ENCODE assay signal across 25 cellular contexts in genomic region chr6:150336708-150337107, GRCh38. TPM values are rescaled to one million over a fixed set of nuclear protein-coding genes. Genes with fewer than 3 reads are reported as not detected.
DNase-seq lines count a peak whose midpoint lies in the region; ATAC-seq, FAIRE-seq and TF ChIP-seq lines count a peak whose summit lies in the region.
"Had no signal": no experiment of that assay in that cellular context is flagged by ENCODE, and none has a peak within 500 bp of the region (broad histone marks: within the 10 kb centered on the region; RNA-seq: fewer than 3 reads in every experiment).

No MANE protein-coding gene starts in this region.

- CTCF ChIA-PET in GM12878 (lab: Yijun Ruan, JAX): interaction anchor here (0.8 to 2.3 kb wide), 13 partner anchors 10 to 988 kb away, joined by 3 to 22 read pairs (median 4); no protein-coding TSS in a partner anchor

- H3K4me3 ChIP-seq in Loucy (ENCODE audit: low read length, poor library complexity, severe bottlenecking) (no peak overlapping the region), GM12878 (no peak overlapping the region)
- H3K4me3 ChIP-seq: SK-N-MC had no signal

- ATAC-seq in GM18868 (IDR thresholded peaks at IDR 0.05; ENCODE audit: unreplicated experiment) (peak; percentile 37), GM12878 (peak; percentile 67), foreskin keratinocyte (no peak)
- ATAC-seq: HepG2 had no signal

- no peak for TF ChIP-seq RAD21 in GM12878 (IDR thresholded peaks at IDR 0.05; ENCODE audit: insufficient read depth, low read depth, low read length)

- H3K4me2 ChIP-seq in Loucy (ENCODE audit: low read depth, low read length, poor library complexity, severe bottlenecking): no peak overlapping the region
- no peak overlapping the region for H3K4me2 ChIP-seq in GM12878 (ENCODE audit: control insufficient read depth, insufficient read depth)

- in situ Hi-C loops in GM12878 (cut with MboI): loop anchor here (10.0 kb wide), 2 partner anchors 252 to 478 kb away; no protein-coding TSS in a partner anchor

- RAD21 ChIA-PET in GM12878 (lab: Charles Lee; ENCODE audit: unreplicated experiment): interaction anchor here (1.0 to 1.7 kb wide), 5 partner anchors 12 to 478 kb away, joined by 3 to 8 read pairs (median 3); no protein-coding TSS in a partner anchor

- no peaks in the 10 kb centered on the region for H3K9me2 ChIP-seq in Loucy (replicated peaks; ENCODE audit: low read depth, low read length)

- H3K36me3 ChIP-seq in Loucy (ENCODE audit: insufficient read depth, low read length) (no peaks in the 10 kb centered on the region), GM12878 (ENCODE audit: control insufficient read depth in 2 of 2, insufficient read depth in 2 of 2, low read length in 1 of 2) (no peaks in the 10 kb centered on the region)

- TF ChIP-seq POLR2A in GM12878 (IDR thresholded peaks at IDR 0.05; ENCODE audit: low read depth, low read length): no peak

- intact Hi-C loops in GM12878 (cut with micrococcal nuclease; ENCODE audit: unreplicated experiment): loop anchor here (5.0 to 10.0 kb wide), 3 partner anchors 172 to 481 kb away; no protein-coding TSS in a partner anchor

- H4K20me1 ChIP-seq in Loucy (ENCODE audit: insufficient read depth, low read length, poor library complexity, severe bottlenecking) (no peaks in the 10 kb centered on the region), GM12878 (ENCODE audit: control insufficient read depth, insufficient read depth) (no peaks in the 10 kb centered on the region)

- no peak for TF ChIP-seq CTCF in Loucy (conservative IDR thresholded peaks at IDR 0.05; ENCODE audit: low read length)
- no peak for TF ChIP-seq CTCF in GM12878 (IDR thresholded peaks at IDR 0.05 in 2 of 3, conservative IDR thresholded peaks at IDR 0.05 in 1 of 3; ENCODE audit: control insufficient read depth in 2 of 3, extremely low read depth in 1 of 3, insufficient read depth in 1 of 3, low read depth in 3 of 3, low read length in 3 of 3)
- no peak for TF ChIP-seq CTCF in foreskin keratinocyte (conservative IDR thresholded peaks at IDR 0.05)

- 46% methylated on average over 2 of the region's 2 CpGs for WGBS in GM12878 (ENCODE audit: insufficient coverage, insufficient replicate concordance, low lambda C conversion rate, missing lambda C conversion rate)

- POLR2A ChIA-PET in GM12878 (lab: Charles Lee): no interaction called here

- no peak for DNase-seq in GM12878 (ENCODE audit: low read depth, low spot score)
- no peak for DNase-seq in foreskin keratinocyte
- no peak for DNase-seq in NCI-H2107 (lab: John Stamatoyannopoulos, UW)
- no peak for DNase-seq in 8988T
- DNase-seq in globus pallidus (ENCODE audit: low spot score): no peak
- DNase-seq in SIG-M5 (lab: John Stamatoyannopoulos, UW): no peak
- DNase-seq: CD8-positive, alpha-beta memory T cell; GF-D8; HCEC 1CT; KBM-7; NCI-H1092 treated with DMSO at 0.1 percent for 48 hours; NCI-H226; NCI-H510A treated with DMSO at 0.1 percent for 48 hours; OCI-M1; SHP77 had no signal

- H3K4me1 ChIP-seq in Loucy (ENCODE audit: insufficient read depth, low read length, poor library complexity, severe bottlenecking) (no peaks in the 10 kb centered on the region), GM12878 (ENCODE audit: control insufficient read depth, insufficient read depth, low read length) (no peaks in the 10 kb centered on the region), foreskin keratinocyte (peaks cover 15% of the 10 kb centered on the region)

- no peaks in the 10 kb centered on the region for H3F3A ChIP-seq in Loucy (ENCODE audit: low read depth)

- no peak for TF ChIP-seq EP300 in GM12878 (IDR thresholded peaks at IDR 0.05; ENCODE audit: borderline replicate concordance in 1 of 2, control insufficient read depth in 1 of 2, low read depth in 2 of 2, low read length in 2 of 2)

- no peaks in the 10 kb centered on the region for H3K27me3 ChIP-seq in Loucy (ENCODE audit: insufficient read depth, low read length, poor library complexity, severe bottlenecking)
- no peaks in the 10 kb centered on the region for H3K27me3 ChIP-seq in GM12878 (replicated peaks in 1 of 2; ENCODE audit: control insufficient read depth in 2 of 2, insufficient read depth in 2 of 2, low read length in 1 of 2)
- no peaks in the 10 kb centered on the region for H3K27me3 ChIP-seq in foreskin keratinocyte

- no peak overlapping the region for H3K27ac ChIP-seq in GM12878 (ENCODE audit: control insufficient read depth, insufficient read depth)
- peak overlapping the region; percentile 47 for H3K27ac ChIP-seq in foreskin keratinocyte
- H3K27ac ChIP-seq: C4-2B, HL-60, SK-N-MC had no signal

- H3K9me3 ChIP-seq in Loucy (ENCODE audit: insufficient read depth, low read depth, low read length) (no peaks in the 10 kb centered on the region), GM12878 (replicated peaks; ENCODE audit: control insufficient read depth, insufficient read depth, low read length) (no peaks in the 10 kb centered on the region)

- SMC1A ChIA-PET in GM12878 (lab: Charles Lee; ENCODE audit: uncharacterized antibody, unreplicated experiment): interaction anchor here (0.6 to 2.0 kb wide), 14 partner anchors 10 to 481 kb away, joined by 3 to 9 read pairs (median 3); no protein-coding TSS in a partner anchor

- H3K79me2 ChIP-seq in Loucy (ENCODE audit: insufficient read depth, low read length): no peaks in the 10 kb centered on the region
- H3K79me2 ChIP-seq in GM12878 (ENCODE audit: control insufficient read depth, insufficient read depth, low read length): no peaks in the 10 kb centered on the region

- BruUV-seq in GM12878 (replicated peaks; lab: Mats Ljungman, UMichigan): no TSS peak

- H2AFZ ChIP-seq in Loucy (ENCODE audit: low read length): 0 out of 2 replicates have a peak overlapping the region, but pooled peaks have one; percentile 46
- no peak overlapping the region for H2AFZ ChIP-seq in GM12878 (ENCODE audit: control insufficient read depth, low read depth, low read length)

- no peak for FAIRE-seq in GM12878 (lab: Jason Lieb, UNC)
- FAIRE-seq: HepG2 had no signal

- H3K9ac ChIP-seq in Loucy (ENCODE audit: low read depth, low read length, poor library complexity, severe bottlenecking): no peak overlapping the region
- H3K9ac ChIP-seq in GM12878 (ENCODE audit: control insufficient read depth, insufficient read depth, low read length): no peak overlapping the region

TF ChIP-seq in GM12878, 131 proteins besides CTCF, POLR2A, EP300 and RAD21 (continues in another document):
- TF ChIP-seq POU2F2 (IDR thresholded peaks at IDR 0.05; ENCODE audit: borderline replicate concordance, low read depth, low read length) (no peak), ELK1 (IDR thresholded peaks at IDR 0.05; ENCODE audit: low read depth, low read length) (no peak), SKIL (IDR thresholded peaks at IDR 0.05; ENCODE audit: low read depth, poor library complexity, severe bottlenecking) (no peak), ZNF24 (IDR thresholded peaks at IDR 0.05) (peak; percentile 98), TCF3 (IDR thresholded peaks at IDR 0.05; ENCODE audit: borderline replicate concordance, insufficient read depth, low read depth, low read length) (no peak)

RNA-seq across cellular contexts. Expression of gene IYD, which starts 32.1 kb away (rescaled TPM):
- not detected in 2 replicates for total RNA-seq in GM12878 (2013; cell fraction: nucleolus; rRNA removed)
- total RNA-seq in GM12878 (2014; rRNA removed) (not detected in 2 replicates), GM12878 (2014; rRNA removed; fragmentation: Illumina TruSeq; extraction: Trizol) (not detected in 2 replicates), GM12878 (2021) (0.24 TPM in 1 of 2 replicates, not detected in the other), foreskin keratinocyte (not detected in 2 replicates)
- polyA plus RNA-seq in GM12878 (2011; ENCODE audit: low read depth): not detected
- polyA plus RNA-seq in GM12878 (2011; rRNA removed) (0.03 and 0.07 TPM in 2 replicates), GM12878 (2014; fragmentation: Illumina TruSeq; extraction: Trizol) (not detected in 2 replicates), GM12878 (2014; fragmentation: Nextera tagmentation; extraction: Ambion mirVana) (not detected), GM12878 (2014; rRNA removed) (not detected in 2 replicates), GM12878 (2016; fragmentation: Nextera tagmentation; extraction: Ambion mirVana) (not detected), foreskin keratinocyte (not detected in 2 replicates)
- under 0.01 and 0.01 TPM in 2 replicates for polyA plus RNA-seq in GM12878 (2011; cell fraction: cytosol; rRNA removed)
- polyA plus RNA-seq in GM12878 (2011; cell fraction: nucleus; rRNA removed): 0.01 and 0.03 TPM in 2 replicates
- polyA plus RNA-seq in GM12878 (2012): not detected in 2 replicates
- not detected in 2 replicates for polyA minus RNA-seq in GM12878 (2011; rRNA and poly(A)+ RNA removed)
- polyA minus RNA-seq in GM12878 (2011; cell fraction: cytosol; rRNA and poly(A)+ RNA removed): not detected in 2 replicates
- polyA minus RNA-seq in GM12878 (2011; cell fraction: nucleus; rRNA and poly(A)+ RNA removed): not detected in 2 replicates
- total RNA-seq: A172; CD8-positive, alpha-beta memory T cell; RPMI7951; T-helper 2 cell treated with Interferon-gamma antibody and Interleukin-4, amounts not matched to agents 100 ng/mL and 5 ng/mL, for 36 hours had no signal
- polyA plus RNA-seq: AG04450; CD8-positive, alpha-beta memory T cell had no signal
